In genomic region chr20:58843128-58843556, GRCh38 we compare ENCODE assay signal across 19 cellular contexts. TPM values are rescaled to one million over a fixed set of nuclear protein-coding genes. Genes with fewer than 3 reads are reported as not detected.
"Had no signal": no experiment of that assay in that cellular context is flagged by ENCODE, and none has a peak within 500 bp of the region (broad histone marks: within the 10 kb centered on the region; RNA-seq: fewer than 3 reads in every experiment).

No MANE protein-coding gene starts in this region.

- FAIRE-seq: islet of Langerhans had no signal

- H3K27ac Mint-ChIP-seq: activated naive CD4-positive, alpha-beta T cell treated with anti-CD3 and anti-CD28 coated beads for 36 hours; activated T-helper 2 cell treated with anti-CD3 and anti-CD28 coated beads, Interferon-gamma antibody, Interleukin-2, Interleukin-4, amounts not matched to agents 10 μg/mL and 5 μg/mL and 100 μg/mL, durations not matched to agents 14 hours and 24 hours and 36 hours; effector memory CD8-positive, alpha-beta T cell; T-cell had no signal

- DNase-seq: activated CD4-positive, alpha-beta T cell treated with anti-CD3 and anti-CD28 coated beads for 1 hour; activated CD4-positive, alpha-beta T cell treated with anti-CD3 and anti-CD28 coated beads, Interleukin-2, amount 50 U/mL, for 4 hours; activated naive CD4-positive, alpha-beta T cell treated with anti-CD3 and anti-CD28 coated beads for 36 hours; activated T-cell treated with anti-CD3 and anti-CD28 coated beads, Interleukin-2, amount 50 U/mL, for 1 hour; dermis blood vessel endothelial cell; effector memory CD8-positive, alpha-beta T cell; gastrocnemius medialis; heart right ventricle; stimulated activated CD4-positive, alpha-beta T cell treated with anti-CD3 and anti-CD28 coated beads, Interleukin-15, amount 100 ng/mL, for 24 hours; stimulated activated CD4-positive, alpha-beta T cell treated with anti-CD3 and anti-CD28 coated beads, Interleukin-4, amount 100 ng/mL, for 1 hour; stimulated activated naive CD4-positive, alpha-beta T cell; T-cell; tibial artery had no signal

- H3K9me3 ChIP-seq: gastrocnemius medialis, heart right ventricle, tibial artery, vagina had no signal

- ATAC-seq: effector memory CD8-positive, alpha-beta T cell; gastrocnemius medialis; heart right ventricle; T-cell had no signal

- H3K4me3 ChIP-seq: gastrocnemius medialis, heart right ventricle, skin epidermis, tibial artery, vagina had no signal

- H3K36me3 Mint-ChIP-seq: T-cell had no signal

- H3K36me3 ChIP-seq: gastrocnemius medialis, heart right ventricle, tibial artery, vagina had no signal

- H3K27me3 ChIP-seq: vagina had no signal

- H3K4me3 Mint-ChIP-seq: activated naive CD4-positive, alpha-beta T cell treated with anti-CD3 and anti-CD28 coated beads for 36 hours; effector memory CD8-positive, alpha-beta T cell; T-cell had no signal

- H3K9me3 Mint-ChIP-seq: activated naive CD4-positive, alpha-beta T cell treated with anti-CD3 and anti-CD28 coated beads for 36 hours; activated T-helper 2 cell treated with anti-CD3 and anti-CD28 coated beads, Interferon-gamma antibody, Interleukin-2, Interleukin-4, amounts not matched to agents 10 μg/mL and 5 μg/mL and 100 μg/mL, durations not matched to agents 14 hours and 24 hours and 36 hours; effector memory CD8-positive, alpha-beta T cell; T-cell had no signal

- H3K27ac ChIP-seq: gastrocnemius medialis, heart right ventricle, skin epidermis, tibial artery, vagina had no signal

RNA-seq across cellular contexts. Expression of gene GNAS-AS1, which starts 7.6 kb away (rescaled TPM):
- total RNA-seq: dermis blood vessel endothelial cell, gastrocnemius medialis, lung microvascular endothelial cell, posterior vena cava, vagina had no signal
